Comparison of ENCODE assay signal across 14 cellular contexts in genomic region chr5:72356361-72356760, GRCh38. TPM values are rescaled to one million over a fixed set of nuclear protein-coding genes. Genes with fewer than 3 reads are reported as not detected.
DNase-seq lines count a peak whose midpoint lies in the region; ATAC-seq and TF ChIP-seq lines count a peak whose summit lies in the region.
"Had no signal": no experiment of that assay in that cellular context is flagged by ENCODE, and none has a peak within 500 bp of the region (broad histone marks: within the 10 kb centered on the region; RNA-seq: fewer than 3 reads in every experiment).

No MANE protein-coding gene starts in this region.

- H3K9me3 ChIP-seq in IMR-90 (ENCODE audit: control insufficient read depth, insufficient read depth, low read length): no peaks in the 10 kb centered on the region

- H3K27ac ChIP-seq in IMR-90 (ENCODE audit: insufficient read depth, low read length): no peak overlapping the region
- H3K27ac ChIP-seq: 22Rv1, BLaER1, HL-60, KMS-11 had no signal

- H3K27me3 ChIP-seq in IMR-90 (ENCODE audit: control insufficient read depth, insufficient read depth, low read length): no peaks in the 10 kb centered on the region
- H3K27me3 ChIP-seq: BLaER1 had no signal

- intact Hi-C loops in IMR-90 (cut with micrococcal nuclease): no loop called here

- H2BK15ac ChIP-seq in IMR-90 (ENCODE audit: low read depth, low read length): no peak overlapping the region

- no peaks in the 10 kb centered on the region for H3K4me1 ChIP-seq in IMR-90 (ENCODE audit: control insufficient read depth, insufficient read depth, low read length)
- H3K4me1 ChIP-seq: BLaER1 had no signal

- no peak overlapping the region for H3K4me3 ChIP-seq in IMR-90 (ENCODE audit: insufficient read depth, low read depth, low read length)
- H3K4me3 ChIP-seq: BLaER1, GM23338 had no signal

- H3K14ac ChIP-seq in IMR-90 (replicated peaks; ENCODE audit: low read depth, low read length): no peak overlapping the region

- H2AK5ac ChIP-seq in IMR-90 (ENCODE audit: low read depth, low read length): no peak overlapping the region

- TF ChIP-seq POLR2A in IMR-90 (IDR thresholded peaks at IDR 0.05; ENCODE audit: low read depth, low read length): no peak

- no peak overlapping the region for H2BK120ac ChIP-seq in IMR-90 (ENCODE audit: low read depth, low read length)

- no peak overlapping the region for H2BK5ac ChIP-seq in IMR-90 (ENCODE audit: low read depth, low read length, poor library complexity, severe bottlenecking)

- no TSS peak for BruUV-seq in IMR-90 (replicated peaks; lab: Mats Ljungman, UMichigan)

- H4K20me1 ChIP-seq in IMR-90 (ENCODE audit: insufficient read depth, low read length): no peaks in the 10 kb centered on the region
- H4K20me1 ChIP-seq: BLaER1 had no signal

- no peak overlapping the region for H3K9ac ChIP-seq in IMR-90 (ENCODE audit: low read depth, low read length)
- H3K9ac ChIP-seq: BLaER1, KMS-11 had no signal

- dilution Hi-C loops in IMR-90 (cut with HindIII; ENCODE audit: low sequenced_read_pairs, unreplicated experiment): no loop called here

- WGBS in IMR-90 (ENCODE audit: extremely low coverage in 2 of 2, insufficient read length in 1 of 2), 2 experiments: no CpG with 5 or more reads among the region's 1 CpG

- H4K8ac ChIP-seq in IMR-90 (ENCODE audit: low read depth in 2 of 2, low read length in 2 of 2): no peak overlapping the region

- DNase-seq in NCI-H1694 treated with DMSO at 0.1 percent for 48 hours (lab: John Stamatoyannopoulos, UW) (peak; percentile 11), NCI-H1694 (lab: John Stamatoyannopoulos, UW) (no peak), IMR-90 (no peak), cerebellar cortex (ENCODE audit: low spot score) (peak; percentile 24), superior temporal gyrus (ENCODE audit: extremely low spot score) (peak; percentile 64), DMS53 treated with DMSO at 0.1 percent for 48 hours (lab: John Stamatoyannopoulos, UW; ENCODE audit: unreplicated experiment) (no peak), COLO668 (lab: John Stamatoyannopoulos, UW; ENCODE audit: unreplicated experiment) (no peak)
- DNase-seq: AML-193; CD8-positive, alpha-beta memory T cell had no signal

- ATAC-seq in IMR-90 (ENCODE audit: low read depth): no peak

- H3K36me3 ChIP-seq in IMR-90 (ENCODE audit: control insufficient read depth, insufficient read depth, low read length): peaks cover 9% of the 10 kb centered on the region

- no peak overlapping the region for H3K23ac ChIP-seq in IMR-90 (ENCODE audit: low read depth, low read length)

- POLR2A ChIA-PET in IMR-90 (lab: Charles Lee; ENCODE audit: unreplicated experiment): no interaction called here

- no peak overlapping the region for H4K91ac ChIP-seq in IMR-90 (ENCODE audit: insufficient read depth, low read depth, low read length)

- peaks cover 5% of the 10 kb centered on the region for H3K9me1 ChIP-seq in IMR-90 (ENCODE audit: insufficient read depth, low read length)

- no peak overlapping the region for H3K4me2 ChIP-seq in IMR-90 (ENCODE audit: low read depth, low read length)
- H3K4me2 ChIP-seq: BLaER1, GM23338, KMS-11 had no signal

- CTCF ChIA-PET in IMR-90 (lab: Yijun Ruan, JAX): interaction anchor here (0.6 to 1.8 kb wide), 4 partner anchors 56 to 462 kb away, joined by 3 to 6 read pairs (median 4); no protein-coding TSS in a partner anchor

- no peak overlapping the region for H2AFZ ChIP-seq in IMR-90 (replicated peaks; ENCODE audit: low read length, poor library complexity)
- H2AFZ ChIP-seq: GM23338 had no signal

- H3K79me1 ChIP-seq in IMR-90 (ENCODE audit: low read depth in 1 of 2, low read length in 2 of 2): no peaks in the 10 kb centered on the region

- no peak overlapping the region for H3K18ac ChIP-seq in IMR-90 (ENCODE audit: low read depth, low read length)

- H2AK9ac ChIP-seq in IMR-90 (replicated peaks; ENCODE audit: low read depth, low read length, poor library complexity): no peak overlapping the region

- no peak overlapping the region for H4K5ac ChIP-seq in IMR-90 (ENCODE audit: low read depth, low read length)

- in situ Hi-C loops in IMR-90 (cut with MboI; ENCODE audit: low sequenced_read_pairs): loop anchor here (25.0 kb wide), 1 partner anchor 156 kb away; the partner anchor contains the start of gene ZNF366

- no peak for TF ChIP-seq CTCF in IMR-90 (conservative IDR thresholded peaks at IDR 0.05; ENCODE audit: low read depth, low read length)

- H3K4ac ChIP-seq in IMR-90 (ENCODE audit: low read depth, low read length): no peak overlapping the region

- H3K56ac ChIP-seq in IMR-90 (ENCODE audit: extremely low read depth, insufficient read depth, low read length): no peak overlapping the region

- no peak overlapping the region for H2BK20ac ChIP-seq in IMR-90 (ENCODE audit: low read depth, low read length)

- TF ChIP-seq RAD21 in IMR-90 (IDR thresholded peaks at IDR 0.05; ENCODE audit: low read length): no peak

TF ChIP-seq in IMR-90, 13 proteins besides CTCF, POLR2A, EP300 and RAD21:
- TF ChIP-seq NFE2L2 (IDR thresholded peaks at IDR 0.05; ENCODE audit: low read depth, low read length) (no peak), MXI1 (IDR thresholded peaks at IDR 0.05; ENCODE audit: borderline replicate concordance, low read depth, low read length) (no peak), MAFK (IDR thresholded peaks at IDR 0.05; ENCODE audit: low read depth, low read length) (peak; percentile 44; the same call in 1 of the 2 replicates), RCOR1 (IDR thresholded peaks at IDR 0.05; ENCODE audit: insufficient replicate concordance, low read length) (no peak)

RNA-seq across cellular contexts. Expression of gene PTCD2, which starts 36.2 kb away (rescaled TPM):
- 9.9 and 10.0 TPM in 2 replicates for total RNA-seq in IMR-90 (2012; rRNA removed)
- 5.2 and 6.5 TPM in 2 replicates for polyA plus RNA-seq in IMR-90 (2012; rRNA removed)
- polyA plus RNA-seq in IMR-90 (2012; cell fraction: cytosol; rRNA removed): 1.6 and 2.2 TPM in 2 replicates
- polyA plus RNA-seq in IMR-90 (2012; cell fraction: nucleus; rRNA removed; ENCODE audit: low replicate concordance): 3.1 and 8.4 TPM in 2 replicates

RNA-seq across cellular contexts. Expression of gene MRPS27, which starts 36.3 kb away (rescaled TPM):
- 80.3 and 90.5 TPM in 2 replicates for total RNA-seq in IMR-90 (2012; rRNA removed)
- polyA plus RNA-seq in IMR-90 (2012; rRNA removed): 38.7 and 46.9 TPM in 2 replicates
- 21.4 and 34.8 TPM in 2 replicates for polyA plus RNA-seq in IMR-90 (2012; cell fraction: cytosol; rRNA removed)
- 20.3 and 37.8 TPM in 2 replicates for polyA plus RNA-seq in IMR-90 (2012; cell fraction: nucleus; rRNA removed; ENCODE audit: low replicate concordance)

Comparison
In these comparisons a context has a peak if more than half of its experiments do, and no peak if none do; other contexts are left out.
1. DNase-seq: peak in NCI-H1694 treated with DMSO at 0.1 percent for 48 hours (single experiment), cerebellar cortex (single experiment) and superior temporal gyrus (single experiment); none in NCI-H1694 (single experiment), IMR-90 (single experiment), DMS53 treated with DMSO at 0.1 percent for 48 hours (single experiment) and COLO668 (single experiment).